7 cellular contexts compared by ENCODE assay signal in genomic region chr13:24127116-24127631, GRCh38. TPM values are rescaled to one million over a fixed set of nuclear protein-coding genes. Genes with fewer than 3 reads are reported as not detected.
DNase-seq lines count a peak whose midpoint lies in the region; ATAC-seq, FAIRE-seq and TF ChIP-seq lines count a peak whose summit lies in the region.

No MANE protein-coding gene starts in this region.

- WGBS in pancreas, 2 donors = 59 to 61% methylated on average over 2 of the region's 2 CpGs
- 89 to 94% (median 89%) methylated on average over 2 of the region's 2 CpGs for WGBS in ovary, 3 donors

- no peak for DNase-seq in pancreas
- no peak for DNase-seq in hippocampal formation (lab: John Stamatoyannopoulos, UW)
- no peak for DNase-seq in ovary
- DNase-seq in nucleus accumbens (lab: John Stamatoyannopoulos, UW) = no peak

- peak overlapping the region; percentile 23 for H3K4me2 ChIP-seq in OCI-LY3 (ENCODE audit: low read length)

- H3K9me3 ChIP-seq in OCI-LY3 (ENCODE audit: insufficient read depth, low read length) (no peaks in the 10 kb centered on the region; the same call in 1 of the 2 replicates), pancreas (no peaks in the 10 kb centered on the region), ovary (no peaks in the 10 kb centered on the region)

- TF ChIP-seq CTCF in OCI-LY3 (IDR thresholded peaks at IDR 0.05; ENCODE audit: low read depth, low read length) = no peak
- no peak for TF ChIP-seq CTCF in pancreas (IDR thresholded peaks at IDR 0.05)
- TF ChIP-seq CTCF in ovary (IDR thresholded peaks at IDR 0.05) = no peak

- peaks cover 46% of the 10 kb centered on the region for H3K27me3 ChIP-seq in OCI-LY3 (ENCODE audit: low read depth, low read length)
- H3K27me3 ChIP-seq in pancreas = no peaks in the 10 kb centered on the region
- H3K27me3 ChIP-seq in ovary = no peaks in the 10 kb centered on the region

- no peak overlapping the region for H3K9ac ChIP-seq in OCI-LY3 (ENCODE audit: low read length)

- peak; percentile 76 for ATAC-seq in GM18861 (IDR thresholded peaks at IDR 0.05; ENCODE audit: unreplicated experiment)
- peak; percentile 62 for ATAC-seq in HG02571 (IDR thresholded peaks at IDR 0.05; ENCODE audit: unreplicated experiment)
- ATAC-seq in pancreas = peak; percentile 35 to 81 (median 76)

- H3K27ac ChIP-seq in OCI-LY3 (ENCODE audit: low read length) (no peak overlapping the region), pancreas (peak overlapping the region in 1 of 4 donors; percentile 9), ovary (no peak overlapping the region)

- no peak for TF ChIP-seq EP300 in ovary (IDR thresholded peaks at IDR 0.05)

- no peaks in the 10 kb centered on the region for H3K36me3 ChIP-seq in OCI-LY3 (replicated peaks; ENCODE audit: low read depth, low read length)
- H3K36me3 ChIP-seq in pancreas = no peaks in the 10 kb centered on the region
- H3K36me3 ChIP-seq in ovary = no peaks in the 10 kb centered on the region

- no peaks in the 10 kb centered on the region for H3K79me2 ChIP-seq in OCI-LY3 (ENCODE audit: low read length)

- intact Hi-C loops in pancreas (cut with DNase I) = no loop called here
- intact Hi-C loops in ovary (cut with DNase I) = no loop called here

- H3K4me3 ChIP-seq in OCI-LY3 (ENCODE audit: low read length) (no peak overlapping the region), pancreas (no peak overlapping the region), ovary (no peak overlapping the region)

- no peak for TF ChIP-seq POLR2A in ovary (IDR thresholded peaks at IDR 0.05)

- no peaks in the 10 kb centered on the region; the same call in 1 of the 2 replicates for H4K20me1 ChIP-seq in OCI-LY3 (ENCODE audit: insufficient read depth, low read length)

- H2AFZ ChIP-seq in OCI-LY3 (ENCODE audit: low read depth, low read length) = no peak overlapping the region

- H3K4me1 ChIP-seq in OCI-LY3 (ENCODE audit: low read length) (peaks cover 31% of the 10 kb centered on the region), pancreas (no peaks in the 10 kb centered on the region), ovary (ENCODE audit: insufficient read depth) (peaks cover 3% of the 10 kb centered on the region)

- no peak for FAIRE-seq in pancreas (lab: Jason Lieb, UNC)

RNA-seq across cellular contexts. Expression of gene SPATA13, which starts 33.3 kb away (rescaled TPM):
- total RNA-seq in pancreas = 10 to 100 TPM; 38.1 to 65.7 (median 53.9) TPM
- polyA plus RNA-seq in pancreas = 10 to 100 TPM; 46.0 to 71.2 TPM
- 10 to 100 TPM; 21.7 to 60.3 (median 33.8) TPM for total RNA-seq in ovary
- 10 to 100 TPM; 11.1 to 14.8 TPM for polyA plus RNA-seq in ovary
